In the genomic region with DNA sequence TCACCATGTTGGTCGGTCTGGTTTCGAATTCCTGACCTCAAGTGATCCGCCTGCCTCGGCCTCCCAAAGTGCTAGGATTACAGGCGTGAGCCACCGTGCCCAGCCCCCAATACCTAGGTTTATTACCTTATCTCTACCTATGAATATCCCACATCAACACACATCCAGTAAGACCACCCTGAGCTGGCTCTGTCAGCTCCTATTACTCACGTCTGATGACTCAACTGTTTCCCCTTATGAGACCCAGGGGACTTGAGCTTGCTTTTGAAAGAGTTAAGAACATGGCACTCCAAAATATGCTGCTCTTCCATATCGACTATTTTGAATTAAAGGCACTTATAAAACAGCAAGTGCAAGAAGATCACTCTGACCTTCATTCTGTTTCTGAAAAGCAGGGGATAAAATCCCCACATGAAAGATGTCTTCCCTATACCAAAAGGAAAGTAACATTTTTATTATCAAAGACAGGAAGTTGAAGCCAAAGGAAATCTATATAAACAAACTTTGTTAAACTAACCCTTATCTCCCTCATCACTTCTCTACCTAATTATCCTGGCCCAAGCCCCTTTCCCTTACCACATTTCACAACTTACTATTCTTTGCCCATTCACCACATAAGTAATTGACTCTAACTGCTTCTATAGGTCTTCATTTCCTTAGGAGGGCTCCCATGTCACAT, we compare ENCODE assay signal across 10 cellular contexts. TPM values are rescaled to one million over a fixed set of nuclear protein-coding genes. Genes with fewer than 3 reads are reported as not detected.
DNase-seq lines count a peak whose midpoint lies in the region; ATAC-seq and TF ChIP-seq lines count a peak whose summit lies in the region.
"Had no signal": no experiment of that assay in that cellular context is flagged by ENCODE, and none has a peak within 500 bp of the region (broad histone marks: within the 10 kb centered on the region; RNA-seq: fewer than 3 reads in every experiment).

No MANE protein-coding gene starts in this region.

- no peaks in the 10 kb centered on the region for H3K79me2 ChIP-seq in GM23248 (ENCODE audit: insufficient read depth)

- no peaks in the 10 kb centered on the region for H3K36me3 ChIP-seq in GM23248 (ENCODE audit: low read depth)

- intact Hi-C loops in CD4-positive, alpha-beta T cell (cut with DNase I, micrococcal nuclease), result no loop called here

- no peak overlapping the region for H3K27ac ChIP-seq in CD4-positive, alpha-beta T cell (ENCODE audit: low read depth, low read length)
- no peak overlapping the region for H3K27ac ChIP-seq in GM23248

- H3K27me3 Mint-ChIP-seq in CD4-positive, alpha-beta T cell, result no peaks in the 10 kb centered on the region

- H3F3A ChIP-seq in GM23248 (ENCODE audit: insufficient read depth), result peaks cover 3% of the 10 kb centered on the region

- DNase-seq in CD4-positive, alpha-beta T cell, result no peak
- DNase-seq in GM23248 (peak; percentile 52), SK-MEL-5 (ENCODE audit: low read depth, low spot score) (peak; percentile 40), fibroblast of peridontal ligament (ENCODE audit: extremely low read depth) (peak; percentile 41), NCI-H2029 treated with DMSO at 0.1 percent for 48 hours (lab: John Stamatoyannopoulos, UW) (no peak), activated gamma-delta T cell treated with Interleukin-2 at 50 U/mL for 16 hours (no peak), GM19240 (ENCODE audit: insufficient read length, low spot score) (no peak)
- no peak for DNase-seq in activated effector memory CD4-positive, alpha-beta T cell treated with anti-CD3 and anti-CD28 coated beads, Interleukin-2, amount 50 U/mL, for 16 hours
- DNase-seq: mammary epithelial cell, NCI-H2081 had no signal

- H3K4me2 ChIP-seq in GM23248 (ENCODE audit: unreplicated experiment), result no peak overlapping the region

- H3K4me1 Mint-ChIP-seq in CD4-positive, alpha-beta T cell (ENCODE audit: low read depth), result peaks cover 34% of the 10 kb centered on the region

- H3K36me3 Mint-ChIP-seq in CD4-positive, alpha-beta T cell (ENCODE audit: low read depth), result no peaks in the 10 kb centered on the region

- H3K27ac Mint-ChIP-seq in CD4-positive, alpha-beta T cell, result peak overlapping the region; percentile 1

- H4K20me1 ChIP-seq in GM23248 (ENCODE audit: insufficient read depth), result no peaks in the 10 kb centered on the region

- H3K9me3 ChIP-seq in CD4-positive, alpha-beta T cell (ENCODE audit: control insufficient read depth, low read length), result no peaks in the 10 kb centered on the region
- H3K9me3 ChIP-seq in GM23248 (ENCODE audit: low read depth), result no peaks in the 10 kb centered on the region

- WGBS in GM23248 (ENCODE audit: low coverage in 1 of 2, low lambda C conversion rate in 2 of 2, missing lambda C conversion rate in 2 of 2), 2 experiments, result 79 to 83% methylated on average over 7 to 8 of the region's 8 CpGs

- no peak overlapping the region for H2AFZ ChIP-seq in GM23248

- CTCF ChIA-PET in CD4-positive, alpha-beta T cell (lab: Charles Lee), result no interaction called here

- ATAC-seq in CD4-positive, alpha-beta T cell (ENCODE audit: poor library complexity), result no peak

- no peaks in the 10 kb centered on the region for H3K27me3 ChIP-seq in CD4-positive, alpha-beta T cell (ENCODE audit: control insufficient read depth, insufficient read depth, low read length)
- H3K27me3 ChIP-seq in GM23248 (replicated peaks; ENCODE audit: insufficient read depth), result no peaks in the 10 kb centered on the region

- no peak for TF ChIP-seq CTCF in CD4-positive, alpha-beta T cell (IDR thresholded peaks at IDR 0.05)

- H3K9me2 ChIP-seq in GM23248 (ENCODE audit: insufficient read depth), result no peaks in the 10 kb centered on the region; the same call in 1 of the 2 replicates

- H3K4me3 ChIP-seq in GM23248, result no peak overlapping the region

- H3K4me3 Mint-ChIP-seq in CD4-positive, alpha-beta T cell, result no peak overlapping the region

- no peak overlapping the region for H3K9ac ChIP-seq in GM23248

- in situ Hi-C loops in GM23248 (cut with MboI) (no loop called here), SK-MEL-5 (cut with HindIII; ENCODE audit: low pct_unique_long_range_greater_than_20kb, low sequenced_read_pairs) (no loop called here)

- POLR2A ChIA-PET in CD4-positive, alpha-beta T cell (lab: Charles Lee), result interaction anchor here (0.5 kb wide), 1 partner anchor 40 kb away, joined by 3 read pairs; no protein-coding TSS in a partner anchor

- peaks cover 2% of the 10 kb centered on the region; the same call in 1 of the 2 replicates for H3K4me1 ChIP-seq in GM23248 (ENCODE audit: insufficient read depth)

- no peaks in the 10 kb centered on the region for H3K9me3 Mint-ChIP-seq in CD4-positive, alpha-beta T cell

RNA-seq across cellular contexts. Expression of a gene that starts 41.3 kb away (rescaled TPM):
- total RNA-seq in CD4-positive, alpha-beta T cell, result 10 to 100 TPM; 35.6 to 36.5 TPM
- total RNA-seq in GM23248 (2014; rRNA removed; shearing (Covaris generic)), result 37.0 and 53.6 TPM in 2 replicates
- polyA plus RNA-seq in GM23248 (2016; fragmentation: Nextera tagmentation; extraction: Ambion mirVana), result 32.2 and 33.0 TPM in 2 replicates
- total RNA-seq in SK-MEL-5 (2014; rRNA removed; shearing (Covaris generic)), result 168 and 169 TPM in 2 replicates
- 78.1 and 96.7 TPM in 2 replicates for polyA plus RNA-seq in SK-MEL-5 (2015; cell fraction: cytosol; rRNA removed)
- 181 and 213 TPM in 2 replicates for polyA plus RNA-seq in SK-MEL-5 (2015; cell fraction: nucleus; rRNA removed)

RNA-seq across cellular contexts. Expression of a gene that starts 56.5 kb away (rescaled TPM):
- 10 to 100 TPM; 44.5 to 47.9 TPM for total RNA-seq in CD4-positive, alpha-beta T cell
- 41.1 and 41.6 TPM in 2 replicates for total RNA-seq in GM23248 (2014; rRNA removed; shearing (Covaris generic))
- 25.9 and 26.9 TPM in 2 replicates for polyA plus RNA-seq in GM23248 (2016; fragmentation: Nextera tagmentation; extraction: Ambion mirVana)
- total RNA-seq in SK-MEL-5 (2014; rRNA removed; shearing (Covaris generic)), result 44.2 and 46.4 TPM in 2 replicates
- 40.5 and 52.2 TPM in 2 replicates for polyA plus RNA-seq in SK-MEL-5 (2015; cell fraction: cytosol; rRNA removed)
- 41.5 and 50.7 TPM in 2 replicates for polyA plus RNA-seq in SK-MEL-5 (2015; cell fraction: nucleus; rRNA removed)

Comparison
In these comparisons a context has a peak if more than half of its experiments do, and no peak if none do; other contexts are left out.
1. DNase-seq: peak in GM23248 (single experiment), SK-MEL-5 (single experiment) and fibroblast of peridontal ligament (single experiment); none in CD4-positive, alpha-beta T cell (0 of 10), NCI-H2029 treated with DMSO at 0.1 percent for 48 hours (single experiment), activated gamma-delta T cell treated with Interleukin-2 at 50 U/mL for 16 hours (single experiment), activated effector memory CD4-positive, alpha-beta T cell treated with anti-CD3 and anti-CD28 coated beads, Interleukin-2, amount 50 U/mL, for 16 hours (single experiment) and GM19240 (single experiment).